ENCODE assay signal across 1 cellular context in the genomic region with DNA sequence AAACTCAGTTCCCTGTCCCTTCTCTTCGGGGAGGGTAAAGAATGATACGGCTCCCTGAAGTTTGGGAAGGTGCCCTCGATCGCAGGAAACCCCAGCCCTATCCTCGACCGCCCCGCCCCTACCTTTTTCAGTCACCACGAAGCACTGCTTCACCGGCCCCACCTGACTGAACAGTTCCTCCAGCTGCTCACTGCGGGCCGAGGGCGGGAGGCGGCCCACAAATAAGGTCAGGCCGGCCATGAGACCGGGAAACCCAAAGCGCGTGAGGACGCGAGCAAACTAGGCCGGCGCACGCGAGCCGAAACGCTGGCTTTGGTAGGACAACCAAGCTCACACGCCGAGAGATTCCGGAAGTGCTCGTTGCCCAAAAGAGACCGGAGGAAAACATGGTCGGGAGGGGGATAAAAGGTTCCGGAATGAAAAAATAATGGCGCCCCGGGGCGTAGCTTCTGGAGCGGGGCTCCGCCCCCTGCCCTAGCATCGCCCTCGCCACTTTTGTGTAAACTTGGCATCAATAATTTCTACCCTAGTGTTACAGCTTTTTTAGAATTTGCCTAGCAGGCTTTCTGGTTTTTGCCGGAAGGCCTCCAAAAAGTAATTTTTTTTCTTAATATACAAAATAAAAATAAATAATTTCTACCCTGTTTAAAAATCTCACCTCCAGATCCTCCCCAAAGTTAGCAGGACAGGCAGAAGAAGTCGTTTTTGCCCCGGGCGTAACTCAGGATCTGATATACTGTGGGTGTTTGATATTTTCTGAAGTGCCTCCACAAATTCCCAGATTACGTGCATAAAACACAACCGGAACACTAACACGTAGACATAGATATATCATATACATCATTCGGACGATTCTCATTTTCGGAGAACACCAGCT.
TF ChIP-seq lines count a peak whose summit lies in the region.

A gene with protein sequence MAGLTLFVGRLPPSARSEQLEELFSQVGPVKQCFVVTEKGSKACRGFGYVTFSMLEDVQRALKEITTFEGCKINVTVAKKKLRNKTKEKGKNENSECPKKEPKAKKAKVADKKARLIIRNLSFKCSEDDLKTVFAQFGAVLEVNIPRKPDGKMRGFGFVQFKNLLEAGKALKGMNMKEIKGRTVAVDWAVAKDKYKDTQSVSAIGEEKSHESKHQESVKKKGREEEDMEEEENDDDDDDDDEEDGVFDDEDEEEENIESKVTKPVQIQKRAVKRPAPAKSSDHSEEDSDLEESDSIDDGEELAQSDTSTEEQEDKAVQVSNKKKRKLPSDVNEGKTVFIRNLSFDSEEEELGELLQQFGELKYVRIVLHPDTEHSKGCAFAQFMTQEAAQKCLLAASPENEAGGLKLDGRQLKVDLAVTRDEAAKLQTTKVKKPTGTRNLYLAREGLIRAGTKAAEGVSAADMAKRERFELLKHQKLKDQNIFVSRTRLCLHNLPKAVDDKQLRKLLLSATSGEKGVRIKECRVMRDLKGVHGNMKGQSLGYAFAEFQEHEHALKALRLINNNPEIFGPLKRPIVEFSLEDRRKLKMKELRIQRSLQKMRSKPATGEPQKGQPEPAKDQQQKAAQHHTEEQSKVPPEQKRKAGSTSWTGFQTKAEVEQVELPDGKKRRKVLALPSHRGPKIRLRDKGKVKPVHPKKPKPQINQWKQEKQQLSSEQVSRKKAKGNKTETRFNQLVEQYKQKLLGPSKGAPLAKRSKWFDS (minus strand): TSS at position 355 of the 877 bp plus-strand sequence. CDS start 115 bp downstream, at position 240.

TF ChIP-seq in HepG2, 621 proteins besides CTCF, POLR2A, EP300 and RAD21 (continued from another document and continues in another):
- TF ChIP-seq, protein P1, sequence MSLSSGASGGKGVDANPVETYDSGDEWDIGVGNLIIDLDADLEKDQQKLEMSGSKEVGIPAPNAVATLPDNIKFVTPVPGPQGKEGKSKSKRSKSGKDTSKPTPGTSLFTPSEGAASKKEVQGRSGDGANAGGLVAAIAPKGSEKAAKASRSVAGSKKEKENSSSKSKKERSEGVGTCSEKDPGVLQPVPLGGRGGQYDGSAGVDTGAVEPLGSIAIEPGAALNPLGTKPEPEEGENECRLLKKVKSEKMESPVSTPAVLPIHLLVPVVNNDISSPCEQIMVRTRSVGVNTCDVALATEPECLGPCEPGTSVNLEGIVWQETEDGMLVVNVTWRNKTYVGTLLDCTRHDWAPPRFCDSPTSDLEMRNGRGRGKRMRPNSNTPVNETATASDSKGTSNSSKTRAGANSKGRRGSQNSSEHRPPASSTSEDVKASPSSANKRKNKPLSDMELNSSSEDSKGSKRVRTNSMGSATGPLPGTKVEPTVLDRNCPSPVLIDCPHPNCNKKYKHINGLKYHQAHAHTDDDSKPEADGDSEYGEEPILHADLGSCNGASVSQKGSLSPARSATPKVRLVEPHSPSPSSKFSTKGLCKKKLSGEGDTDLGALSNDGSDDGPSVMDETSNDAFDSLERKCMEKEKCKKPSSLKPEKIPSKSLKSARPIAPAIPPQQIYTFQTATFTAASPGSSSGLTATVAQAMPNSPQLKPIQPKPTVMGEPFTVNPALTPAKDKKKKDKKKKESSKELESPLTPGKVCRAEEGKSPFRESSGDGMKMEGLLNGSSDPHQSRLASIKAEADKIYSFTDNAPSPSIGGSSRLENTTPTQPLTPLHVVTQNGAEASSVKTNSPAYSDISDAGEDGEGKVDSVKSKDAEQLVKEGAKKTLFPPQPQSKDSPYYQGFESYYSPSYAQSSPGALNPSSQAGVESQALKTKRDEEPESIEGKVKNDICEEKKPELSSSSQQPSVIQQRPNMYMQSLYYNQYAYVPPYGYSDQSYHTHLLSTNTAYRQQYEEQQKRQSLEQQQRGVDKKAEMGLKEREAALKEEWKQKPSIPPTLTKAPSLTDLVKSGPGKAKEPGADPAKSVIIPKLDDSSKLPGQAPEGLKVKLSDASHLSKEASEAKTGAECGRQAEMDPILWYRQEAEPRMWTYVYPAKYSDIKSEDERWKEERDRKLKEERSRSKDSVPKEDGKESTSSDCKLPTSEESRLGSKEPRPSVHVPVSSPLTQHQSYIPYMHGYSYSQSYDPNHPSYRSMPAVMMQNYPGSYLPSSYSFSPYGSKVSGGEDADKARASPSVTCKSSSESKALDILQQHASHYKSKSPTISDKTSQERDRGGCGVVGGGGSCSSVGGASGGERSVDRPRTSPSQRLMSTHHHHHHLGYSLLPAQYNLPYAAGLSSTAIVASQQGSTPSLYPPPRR (CRISPR knock-in tag; IDR thresholded peaks at IDR 0.05; ENCODE audit: borderline replicate concordance), result peak; percentile 75
- TF ChIP-seq, protein P2, sequence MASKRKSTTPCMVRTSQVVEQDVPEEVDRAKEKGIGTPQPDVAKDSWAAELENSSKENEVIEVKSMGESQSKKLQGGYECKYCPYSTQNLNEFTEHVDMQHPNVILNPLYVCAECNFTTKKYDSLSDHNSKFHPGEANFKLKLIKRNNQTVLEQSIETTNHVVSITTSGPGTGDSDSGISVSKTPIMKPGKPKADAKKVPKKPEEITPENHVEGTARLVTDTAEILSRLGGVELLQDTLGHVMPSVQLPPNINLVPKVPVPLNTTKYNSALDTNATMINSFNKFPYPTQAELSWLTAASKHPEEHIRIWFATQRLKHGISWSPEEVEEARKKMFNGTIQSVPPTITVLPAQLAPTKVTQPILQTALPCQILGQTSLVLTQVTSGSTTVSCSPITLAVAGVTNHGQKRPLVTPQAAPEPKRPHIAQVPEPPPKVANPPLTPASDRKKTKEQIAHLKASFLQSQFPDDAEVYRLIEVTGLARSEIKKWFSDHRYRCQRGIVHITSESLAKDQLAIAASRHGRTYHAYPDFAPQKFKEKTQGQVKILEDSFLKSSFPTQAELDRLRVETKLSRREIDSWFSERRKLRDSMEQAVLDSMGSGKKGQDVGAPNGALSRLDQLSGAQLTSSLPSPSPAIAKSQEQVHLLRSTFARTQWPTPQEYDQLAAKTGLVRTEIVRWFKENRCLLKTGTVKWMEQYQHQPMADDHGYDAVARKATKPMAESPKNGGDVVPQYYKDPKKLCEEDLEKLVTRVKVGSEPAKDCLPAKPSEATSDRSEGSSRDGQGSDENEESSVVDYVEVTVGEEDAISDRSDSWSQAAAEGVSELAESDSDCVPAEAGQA (IDR thresholded peaks at IDR 0.05; ENCODE audit: low read depth), result peak; percentile 85
- TF ChIP-seq, protein P2 (CRISPR knock-in tag; IDR thresholded peaks at IDR 0.05; ENCODE audit: borderline replicate concordance), result peak; percentile 98
- TF ChIP-seq PITX1 (CRISPR knock-in tag; IDR thresholded peaks at IDR 0.05), result peak; percentile 92
- TF ChIP-seq, protein P3, sequence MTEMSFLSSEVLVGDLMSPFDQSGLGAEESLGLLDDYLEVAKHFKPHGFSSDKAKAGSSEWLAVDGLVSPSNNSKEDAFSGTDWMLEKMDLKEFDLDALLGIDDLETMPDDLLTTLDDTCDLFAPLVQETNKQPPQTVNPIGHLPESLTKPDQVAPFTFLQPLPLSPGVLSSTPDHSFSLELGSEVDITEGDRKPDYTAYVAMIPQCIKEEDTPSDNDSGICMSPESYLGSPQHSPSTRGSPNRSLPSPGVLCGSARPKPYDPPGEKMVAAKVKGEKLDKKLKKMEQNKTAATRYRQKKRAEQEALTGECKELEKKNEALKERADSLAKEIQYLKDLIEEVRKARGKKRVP (CRISPR knock-in tag; IDR thresholded peaks at IDR 0.05), result peak in 1 of 2 experiments; percentile 79; a peak in 1 of 4 replicates
- TF ChIP-seq ZFP36L2 (CRISPR knock-in tag; IDR thresholded peaks at IDR 0.05), result peak; percentile 90; the same call in 1 of the 2 replicates
- TF ChIP-seq MTF2 (CRISPR knock-in tag; IDR thresholded peaks at IDR 0.05; ENCODE audit: borderline replicate concordance), result peak; percentile 86
- TF ChIP-seq SP4 (CRISPR knock-in tag; IDR thresholded peaks at IDR 0.05), result peak; percentile 96
- TF ChIP-seq HOXD1 (CRISPR knock-in tag; IDR thresholded peaks at IDR 0.05), result peak; percentile 97
- 0 out of 2 replicates have a peak, but pooled peaks have one; percentile 39 for TF ChIP-seq KDM6A (CRISPR knock-in tag; IDR thresholded peaks at IDR 0.05; ENCODE audit: low read depth)
- TF ChIP-seq ZNF572 (CRISPR knock-in tag; IDR thresholded peaks at IDR 0.05), result 0 out of 2 replicates have a peak, but pooled peaks have one; percentile 71
- TF ChIP-seq, protein P4, sequence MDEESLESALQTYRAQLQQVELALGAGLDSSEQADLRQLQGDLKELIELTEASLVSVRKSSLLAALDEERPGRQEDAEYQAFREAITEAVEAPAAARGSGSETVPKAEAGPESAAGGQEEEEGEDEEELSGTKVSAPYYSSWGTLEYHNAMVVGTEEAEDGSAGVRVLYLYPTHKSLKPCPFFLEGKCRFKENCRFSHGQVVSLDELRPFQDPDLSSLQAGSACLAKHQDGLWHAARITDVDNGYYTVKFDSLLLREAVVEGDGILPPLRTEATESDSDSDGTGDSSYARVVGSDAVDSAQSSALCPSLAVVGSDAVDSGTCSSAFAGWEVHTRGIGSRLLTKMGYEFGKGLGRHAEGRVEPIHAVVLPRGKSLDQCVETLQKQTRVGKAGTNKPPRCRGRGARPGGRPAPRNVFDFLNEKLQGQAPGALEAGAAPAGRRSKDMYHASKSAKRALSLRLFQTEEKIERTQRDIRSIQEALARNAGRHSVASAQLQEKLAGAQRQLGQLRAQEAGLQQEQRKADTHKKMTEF (CRISPR knock-in tag; IDR thresholded peaks at IDR 0.05), result peak; percentile 99
- peak; percentile 99 for TF ChIP-seq ZFX (CRISPR knock-in tag; IDR thresholded peaks at IDR 0.05; ENCODE audit: low read depth)
- no peak for TF ChIP-seq ZNF484 (CRISPR knock-in tag; IDR thresholded peaks at IDR 0.05; ENCODE audit: borderline replicate concordance, low read depth)
- TF ChIP-seq FOXJ3 (CRISPR knock-in tag; IDR thresholded peaks at IDR 0.05; ENCODE audit: borderline replicate concordance), result peak; percentile 81; the same call in 1 of the 2 replicates
- TF ChIP-seq, protein P5, sequence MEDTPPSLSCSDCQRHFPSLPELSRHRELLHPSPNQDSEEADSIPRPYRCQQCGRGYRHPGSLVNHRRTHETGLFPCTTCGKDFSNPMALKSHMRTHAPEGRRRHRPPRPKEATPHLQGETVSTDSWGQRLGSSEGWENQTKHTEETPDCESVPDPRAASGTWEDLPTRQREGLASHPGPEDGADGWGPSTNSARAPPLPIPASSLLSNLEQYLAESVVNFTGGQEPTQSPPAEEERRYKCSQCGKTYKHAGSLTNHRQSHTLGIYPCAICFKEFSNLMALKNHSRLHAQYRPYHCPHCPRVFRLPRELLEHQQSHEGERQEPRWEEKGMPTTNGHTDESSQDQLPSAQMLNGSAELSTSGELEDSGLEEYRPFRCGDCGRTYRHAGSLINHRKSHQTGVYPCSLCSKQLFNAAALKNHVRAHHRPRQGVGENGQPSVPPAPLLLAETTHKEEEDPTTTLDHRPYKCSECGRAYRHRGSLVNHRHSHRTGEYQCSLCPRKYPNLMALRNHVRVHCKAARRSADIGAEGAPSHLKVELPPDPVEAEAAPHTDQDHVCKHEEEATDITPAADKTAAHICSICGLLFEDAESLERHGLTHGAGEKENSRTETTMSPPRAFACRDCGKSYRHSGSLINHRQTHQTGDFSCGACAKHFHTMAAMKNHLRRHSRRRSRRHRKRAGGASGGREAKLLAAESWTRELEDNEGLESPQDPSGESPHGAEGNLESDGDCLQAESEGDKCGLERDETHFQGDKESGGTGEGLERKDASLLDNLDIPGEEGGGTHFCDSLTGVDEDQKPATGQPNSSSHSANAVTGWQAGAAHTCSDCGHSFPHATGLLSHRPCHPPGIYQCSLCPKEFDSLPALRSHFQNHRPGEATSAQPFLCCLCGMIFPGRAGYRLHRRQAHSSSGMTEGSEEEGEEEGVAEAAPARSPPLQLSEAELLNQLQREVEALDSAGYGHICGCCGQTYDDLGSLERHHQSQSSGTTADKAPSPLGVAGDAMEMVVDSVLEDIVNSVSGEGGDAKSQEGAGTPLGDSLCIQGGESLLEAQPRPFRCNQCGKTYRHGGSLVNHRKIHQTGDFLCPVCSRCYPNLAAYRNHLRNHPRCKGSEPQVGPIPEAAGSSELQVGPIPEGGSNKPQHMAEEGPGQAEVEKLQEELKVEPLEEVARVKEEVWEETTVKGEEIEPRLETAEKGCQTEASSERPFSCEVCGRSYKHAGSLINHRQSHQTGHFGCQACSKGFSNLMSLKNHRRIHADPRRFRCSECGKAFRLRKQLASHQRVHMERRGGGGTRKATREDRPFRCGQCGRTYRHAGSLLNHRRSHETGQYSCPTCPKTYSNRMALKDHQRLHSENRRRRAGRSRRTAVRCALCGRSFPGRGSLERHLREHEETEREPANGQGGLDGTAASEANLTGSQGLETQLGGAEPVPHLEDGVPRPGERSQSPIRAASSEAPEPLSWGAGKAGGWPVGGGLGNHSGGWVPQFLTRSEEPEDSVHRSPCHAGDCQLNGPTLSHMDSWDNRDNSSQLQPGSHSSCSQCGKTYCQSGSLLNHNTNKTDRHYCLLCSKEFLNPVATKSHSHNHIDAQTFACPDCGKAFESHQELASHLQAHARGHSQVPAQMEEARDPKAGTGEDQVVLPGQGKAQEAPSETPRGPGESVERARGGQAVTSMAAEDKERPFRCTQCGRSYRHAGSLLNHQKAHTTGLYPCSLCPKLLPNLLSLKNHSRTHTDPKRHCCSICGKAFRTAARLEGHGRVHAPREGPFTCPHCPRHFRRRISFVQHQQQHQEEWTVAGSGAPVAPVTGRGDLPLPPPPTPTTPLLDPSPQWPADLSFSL (CRISPR knock-in tag; IDR thresholded peaks at IDR 0.05), result peak; percentile 57; the same call in 1 of the 2 replicates
- TF ChIP-seq, protein P6, sequence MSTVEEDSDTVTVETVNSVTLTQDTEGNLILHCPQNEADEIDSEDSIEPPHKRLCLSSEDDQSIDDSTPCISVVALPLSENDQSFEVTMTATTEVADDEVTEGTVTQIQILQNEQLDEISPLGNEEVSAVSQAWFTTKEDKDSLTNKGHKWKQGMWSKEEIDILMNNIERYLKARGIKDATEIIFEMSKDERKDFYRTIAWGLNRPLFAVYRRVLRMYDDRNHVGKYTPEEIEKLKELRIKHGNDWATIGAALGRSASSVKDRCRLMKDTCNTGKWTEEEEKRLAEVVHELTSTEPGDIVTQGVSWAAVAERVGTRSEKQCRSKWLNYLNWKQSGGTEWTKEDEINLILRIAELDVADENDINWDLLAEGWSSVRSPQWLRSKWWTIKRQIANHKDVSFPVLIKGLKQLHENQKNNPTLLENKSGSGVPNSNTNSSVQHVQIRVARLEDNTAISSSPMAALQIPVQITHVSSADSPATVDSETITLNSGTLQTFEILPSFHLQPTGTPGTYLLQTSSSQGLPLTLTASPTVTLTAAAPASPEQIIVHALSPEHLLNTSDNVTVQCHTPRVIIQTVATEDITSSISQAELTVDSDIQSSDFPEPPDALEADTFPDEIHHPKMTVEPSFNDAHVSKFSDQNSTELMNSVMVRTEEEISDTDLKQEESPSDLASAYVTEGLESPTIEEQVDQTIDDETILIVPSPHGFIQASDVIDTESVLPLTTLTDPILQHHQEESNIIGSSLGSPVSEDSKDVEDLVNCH (CRISPR knock-in tag; IDR thresholded peaks at IDR 0.05), result peak; percentile 89
- peak; percentile 99 for TF ChIP-seq HOXA9 (CRISPR knock-in tag; IDR thresholded peaks at IDR 0.05; ENCODE audit: borderline replicate concordance)
- no peak for TF ChIP-seq NFE2L2 (IDR thresholded peaks at IDR 0.05; ENCODE audit: low read length)
